ENCODE assay signal across 1 cellular context in the genomic region with DNA sequence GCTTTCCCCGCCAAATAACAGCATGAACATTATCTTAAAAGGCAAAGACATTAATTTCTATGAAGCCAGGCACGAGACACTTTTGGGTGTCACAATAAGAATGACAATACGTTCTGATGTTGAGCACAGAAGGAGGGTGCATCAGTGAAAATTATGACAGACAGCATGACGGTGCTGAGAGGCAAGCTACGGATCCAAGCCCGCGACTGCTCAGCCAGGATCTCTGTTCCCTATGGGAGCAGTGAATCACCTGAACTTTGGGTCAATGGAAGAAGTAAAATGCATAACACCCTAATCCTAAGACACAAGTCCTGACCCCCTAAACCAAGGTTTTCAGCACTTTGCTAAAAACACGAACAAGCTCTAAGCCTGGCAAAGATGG.
TF ChIP-seq lines count a peak whose summit lies in the region.

No MANE protein-coding gene starts in this region.

TF ChIP-seq in GM23338, 12 proteins besides CTCF, POLR2A, EP300 and RAD21 (continued from another document):
- TF ChIP-seq, protein P1, sequence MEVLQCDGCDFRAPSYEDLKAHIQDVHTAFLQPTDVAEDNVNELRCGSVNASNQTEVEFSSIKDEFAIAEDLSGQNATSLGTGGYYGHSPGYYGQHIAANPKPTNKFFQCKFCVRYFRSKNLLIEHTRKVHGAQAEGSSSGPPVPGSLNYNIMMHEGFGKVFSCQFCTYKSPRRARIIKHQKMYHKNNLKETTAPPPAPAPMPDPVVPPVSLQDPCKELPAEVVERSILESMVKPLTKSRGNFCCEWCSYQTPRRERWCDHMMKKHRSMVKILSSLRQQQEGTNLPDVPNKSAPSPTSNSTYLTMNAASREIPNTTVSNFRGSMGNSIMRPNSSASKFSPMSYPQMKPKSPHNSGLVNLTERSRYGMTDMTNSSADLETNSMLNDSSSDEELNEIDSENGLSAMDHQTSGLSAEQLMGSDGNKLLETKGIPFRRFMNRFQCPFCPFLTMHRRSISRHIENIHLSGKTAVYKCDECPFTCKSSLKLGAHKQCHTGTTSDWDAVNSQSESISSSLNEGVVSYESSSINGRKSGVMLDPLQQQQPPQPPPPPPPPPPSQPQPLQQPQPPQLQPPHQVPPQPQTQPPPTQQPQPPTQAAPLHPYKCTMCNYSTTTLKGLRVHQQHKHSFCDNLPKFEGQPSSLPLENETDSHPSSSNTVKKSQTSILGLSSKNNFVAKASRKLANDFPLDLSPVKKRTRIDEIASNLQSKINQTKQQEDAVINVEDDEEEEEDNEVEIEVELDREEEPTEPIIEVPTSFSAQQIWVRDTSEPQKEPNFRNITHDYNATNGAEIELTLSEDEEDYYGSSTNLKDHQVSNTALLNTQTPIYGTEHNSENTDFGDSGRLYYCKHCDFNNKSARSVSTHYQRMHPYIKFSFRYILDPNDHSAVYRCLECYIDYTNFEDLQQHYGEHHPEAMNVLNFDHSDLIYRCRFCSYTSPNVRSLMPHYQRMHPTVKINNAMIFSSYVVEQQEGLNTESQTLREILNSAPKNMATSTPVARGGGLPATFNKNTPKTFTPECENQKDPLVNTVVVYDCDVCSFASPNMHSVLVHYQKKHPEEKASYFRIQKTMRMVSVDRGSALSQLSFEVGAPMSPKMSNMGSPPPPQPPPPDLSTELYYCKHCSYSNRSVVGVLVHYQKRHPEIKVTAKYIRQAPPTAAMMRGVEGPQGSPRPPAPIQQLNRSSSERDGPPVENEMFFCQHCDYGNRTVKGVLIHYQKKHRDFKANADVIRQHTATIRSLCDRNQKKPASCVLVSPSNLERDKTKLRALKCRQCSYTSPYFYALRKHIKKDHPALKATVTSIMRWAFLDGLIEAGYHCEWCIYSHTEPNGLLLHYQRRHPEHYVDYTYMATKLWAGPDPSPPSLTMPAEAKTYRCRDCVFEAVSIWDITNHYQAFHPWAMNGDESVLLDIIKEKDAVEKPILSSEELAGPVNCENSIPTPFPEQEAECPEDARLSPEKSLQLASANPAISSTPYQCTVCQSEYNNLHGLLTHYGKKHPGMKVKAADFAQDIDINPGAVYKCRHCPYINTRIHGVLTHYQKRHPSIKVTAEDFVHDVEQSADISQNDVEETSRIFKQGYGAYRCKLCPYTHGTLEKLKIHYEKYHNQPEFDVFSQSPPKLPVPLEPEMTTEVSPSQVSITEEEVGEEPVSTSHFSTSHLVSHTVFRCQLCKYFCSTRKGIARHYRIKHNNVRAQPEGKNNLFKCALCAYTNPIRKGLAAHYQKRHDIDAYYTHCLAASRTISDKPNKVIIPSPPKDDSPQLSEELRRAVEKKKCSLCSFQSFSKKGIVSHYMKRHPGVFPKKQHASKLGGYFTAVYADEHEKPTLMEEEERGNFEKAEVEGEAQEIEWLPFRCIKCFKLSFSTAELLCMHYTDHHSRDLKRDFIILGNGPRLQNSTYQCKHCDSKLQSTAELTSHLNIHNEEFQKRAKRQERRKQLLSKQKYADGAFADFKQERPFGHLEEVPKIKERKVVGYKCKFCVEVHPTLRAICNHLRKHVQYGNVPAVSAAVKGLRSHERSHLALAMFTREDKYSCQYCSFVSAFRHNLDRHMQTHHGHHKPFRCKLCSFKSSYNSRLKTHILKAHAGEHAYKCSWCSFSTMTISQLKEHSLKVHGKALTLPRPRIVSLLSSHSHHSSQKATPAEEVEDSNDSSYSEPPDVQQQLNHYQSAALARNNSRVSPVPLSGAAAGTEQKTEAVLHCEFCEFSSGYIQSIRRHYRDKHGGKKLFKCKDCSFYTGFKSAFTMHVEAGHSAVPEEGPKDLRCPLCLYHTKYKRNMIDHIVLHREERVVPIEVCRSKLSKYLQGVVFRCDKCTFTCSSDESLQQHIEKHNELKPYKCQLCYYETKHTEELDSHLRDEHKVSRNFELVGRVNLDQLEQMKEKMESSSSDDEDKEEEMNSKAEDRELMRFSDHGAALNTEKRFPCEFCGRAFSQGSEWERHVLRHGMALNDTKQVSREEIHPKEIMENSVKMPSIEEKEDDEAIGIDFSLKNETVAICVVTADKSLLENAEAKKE (CRISPR knock-in tag; IDR thresholded peaks at IDR 0.05): no peak
- TF ChIP-seq EZH2 (IDR thresholded peaks at IDR 0.05; ENCODE audit: low read depth, unreplicated experiment) (no peak), POLR2AphosphoS5 (IDR thresholded peaks at IDR 0.05; ENCODE audit: low read depth) (no peak), EZH2phosphoT487 (IDR thresholded peaks at IDR 0.05; ENCODE audit: unreplicated experiment) (no peak)
